6 cellular contexts compared by ENCODE assay signal in genomic region chr2:74470742-74471141, GRCh38. TPM values are rescaled to one million over a fixed set of nuclear protein-coding genes. Genes with fewer than 3 reads are reported as not detected.
A peak's percentile ranks its signal among the peaks of the same experiment; 100 is the strongest.
DNase-seq lines count a peak whose midpoint lies in the region; ATAC-seq and TF ChIP-seq lines count a peak whose summit lies in the region.
"Not testable (repeated sequence)": the region's sequence is repeated elsewhere in the genome, so short reads cannot be mapped to it uniquely, and the experiment has no call there.

No MANE protein-coding gene starts in this region.

- H3K4me3 ChIP-seq in Caco-2 (ENCODE audit: low read depth, low read length) = not testable (repeated sequence)

- not testable (repeated sequence) for ATAC-seq in T-cell (replicated peaks in 1 of 4); activated T-cell treated with anti-CD3 and anti-CD28 coated beads, Interleukin-2, amount 50 U/mL, for 4 hours; naive B cell (ENCODE audit: low read depth in 2 of 2); stimulated activated naive B cell treated with anti-CD40 and anti-IgM and Interleukin-4, amounts not matched to agents 10 μg/mL and 1 μg/mL and 100 μg/mL, for 72 hours (replicated peaks)

- not testable (repeated sequence) for H3K9me3 Mint-ChIP-seq in Caco-2 (ENCODE audit: unreplicated experiment); T-cell; activated T-cell treated with anti-CD3 and anti-CD28 coated beads, Interleukin-2, amount 50 U/mL, for 4 hours; MCF 10A (ENCODE audit: unreplicated experiment); naive B cell; stimulated activated naive B cell treated with anti-CD40 and anti-IgM and Interleukin-4, amounts not matched to agents 10 μg/mL and 1 μg/mL and 100 μg/mL, for 72 hours

- intact Hi-C loops in Caco-2 (cut with micrococcal nuclease; ENCODE audit: unreplicated experiment); MCF 10A (cut with micrococcal nuclease): not testable (repeated sequence)

- DNase-seq in Caco-2; T-cell; activated T-cell treated with anti-CD3 and anti-CD28 coated beads, Interleukin-2, amount 50 U/mL, for 4 hours; MCF 10A (ENCODE audit: unreplicated experiment); naive B cell; stimulated activated naive B cell treated with anti-CD40 and anti-IgM and Interleukin-4, amounts not matched to agents 10 μg/mL and 1 μg/mL and 100 μg/mL, for 72 hours: not testable (repeated sequence)

- not testable (repeated sequence) for H3K27me3 ChIP-seq in Caco-2 (replicated peaks; ENCODE audit: control insufficient read depth, insufficient read depth, low read length)

- not testable (repeated sequence) for H3K36me3 ChIP-seq in Caco-2 (ENCODE audit: control insufficient read depth, insufficient read depth, low read length)

- H3K9me3 ChIP-seq in Caco-2 = not testable (repeated sequence)

- peaks cover 39% of the 10 kb centered on the region for H3K36me3 Mint-ChIP-seq in Caco-2 (ENCODE audit: insufficient read depth, unreplicated experiment)
- H3K36me3 Mint-ChIP-seq in T-cell = peaks cover 17% of the 10 kb centered on the region
- H3K36me3 Mint-ChIP-seq in activated T-cell treated with anti-CD3 and anti-CD28 coated beads, Interleukin-2, amount 50 U/mL, for 4 hours (ENCODE audit: insufficient read depth) = peaks cover 15% of the 10 kb centered on the region
- H3K36me3 Mint-ChIP-seq in MCF 10A (ENCODE audit: insufficient read depth, unreplicated experiment) = peaks cover 30% of the 10 kb centered on the region
- peaks cover 0 to 17% of the 10 kb centered on the region in 2 donors for H3K36me3 Mint-ChIP-seq in naive B cell
- H3K36me3 Mint-ChIP-seq in stimulated activated naive B cell treated with anti-CD40 and anti-IgM and Interleukin-4, amounts not matched to agents 10 μg/mL and 1 μg/mL and 100 μg/mL, for 72 hours = peaks cover 24 to 36% of the 10 kb centered on the region in 2 donors

- POLR2A ChIA-PET in Caco-2 (lab: Charles Lee) = interaction anchor here (1.3 kb wide), 1 partner anchor 28 kb away, joined by 10 read pairs; no protein-coding TSS in a partner anchor
- POLR2A ChIA-PET in T-cell (lab: Charles Lee) = interaction anchor here (0.5 to 1.3 kb wide), 3 partner anchors 8 to 271 kb away, joined by 7 to 14 read pairs (median 7); partner anchors contain the start of gene WBP1 (in 1 of the 2)
- POLR2A ChIA-PET in MCF 10A (lab: Yijun Ruan, JAX) = interaction anchor here (1.1 to 5.7 kb wide), 3 partner anchors 11 to 61 kb away, joined by 3 to 84 read pairs (median 54); partner anchors contain the start of genes CCDC142, INO80B, TTC31 and WBP1

- peak overlapping the region; percentile 93 for H3K4me3 Mint-ChIP-seq in Caco-2 (ENCODE audit: unreplicated experiment)
- H3K4me3 Mint-ChIP-seq in T-cell = peak overlapping the region; percentile 48 to 71 (median 59)
- H3K4me3 Mint-ChIP-seq in activated T-cell treated with anti-CD3 and anti-CD28 coated beads, Interleukin-2, amount 50 U/mL, for 4 hours = peak overlapping the region; percentile 64
- peak overlapping the region; percentile 58 for H3K4me3 Mint-ChIP-seq in MCF 10A (ENCODE audit: unreplicated experiment)
- H3K4me3 Mint-ChIP-seq in naive B cell = peak overlapping the region; percentile 47 to 92 (median 68)
- peak overlapping the region in 1 of 2 donors; percentile 39 for H3K4me3 Mint-ChIP-seq in stimulated activated naive B cell treated with anti-CD40 and anti-IgM and Interleukin-4, amounts not matched to agents 10 μg/mL and 1 μg/mL and 100 μg/mL, for 72 hours

- not testable (repeated sequence) for H3K4me1 Mint-ChIP-seq in Caco-2 (ENCODE audit: low read depth, unreplicated experiment); MCF 10A (ENCODE audit: insufficient read depth, unreplicated experiment)
- H3K4me1 Mint-ChIP-seq in T-cell (peaks cover 24 to 34% (median 28%) of the 10 kb centered on the region in 3 donors), naive B cell (peaks cover 21 to 28% (median 22%) of the 10 kb centered on the region in 3 donors)
- H3K4me1 Mint-ChIP-seq in activated T-cell treated with anti-CD3 and anti-CD28 coated beads, Interleukin-2, amount 50 U/mL, for 4 hours (ENCODE audit: low read depth) = peaks cover 23% of the 10 kb centered on the region
- peaks cover 13 to 39% of the 10 kb centered on the region in 2 donors for H3K4me1 Mint-ChIP-seq in stimulated activated naive B cell treated with anti-CD40 and anti-IgM and Interleukin-4, amounts not matched to agents 10 μg/mL and 1 μg/mL and 100 μg/mL, for 72 hours

- TF ChIP-seq CTCF in Caco-2 (IDR thresholded peaks at IDR 0.05; ENCODE audit: insufficient read depth in 1 of 2, low read depth in 1 of 2, low read length in 1 of 2, severe bottlenecking in 1 of 2, unreplicated experiment in 1 of 2); MCF 10A (IDR thresholded peaks at IDR 0.05; ENCODE audit: unreplicated experiment): not testable (repeated sequence)

- BruUV-seq in Caco-2 (replicated peaks; lab: Mats Ljungman, UMichigan); MCF 10A (replicated peaks; lab: Mats Ljungman, UMichigan): not testable (repeated sequence)

- CTCF ChIA-PET in Caco-2 (lab: Charles Lee) = interaction anchor here (1.0 kb wide), 1 partner anchor 9 kb away, joined by 3 read pairs; no protein-coding TSS in a partner anchor
- CTCF ChIA-PET in T-cell (lab: Charles Lee) = interaction anchor here (0.6 to 1.2 kb wide), 2 partner anchors 12 to 60 kb away, joined by 4 to 8 read pairs; partner anchors contain the start of genes CCDC142 (in 1 of the 2) and TTC31 (in 1 of the 2)
- CTCF ChIA-PET in MCF 10A (lab: Yijun Ruan, JAX) = interaction anchor here (0.6 kb wide), 1 partner anchor 9 kb away, joined by 5 read pairs; no protein-coding TSS in a partner anchor

- H3K27me3 Mint-ChIP-seq in Caco-2 (ENCODE audit: insufficient read depth, unreplicated experiment); T-cell; activated T-cell treated with anti-CD3 and anti-CD28 coated beads, Interleukin-2, amount 50 U/mL, for 4 hours (ENCODE audit: low read depth); MCF 10A (ENCODE audit: insufficient read depth, unreplicated experiment); naive B cell; stimulated activated naive B cell treated with anti-CD40 and anti-IgM and Interleukin-4, amounts not matched to agents 10 μg/mL and 1 μg/mL and 100 μg/mL, for 72 hours: not testable (repeated sequence)

- not testable (repeated sequence) for H3K4me1 ChIP-seq in Caco-2

- H3K27ac Mint-ChIP-seq in Caco-2 (ENCODE audit: unreplicated experiment) = peak overlapping the region; percentile 51
- peak overlapping the region; percentile 71 to 80 for H3K27ac Mint-ChIP-seq in T-cell
- not testable (repeated sequence) for H3K27ac Mint-ChIP-seq in MCF 10A (ENCODE audit: low read depth, unreplicated experiment)
- H3K27ac Mint-ChIP-seq in naive B cell = peak overlapping the region in 5 of 6 donors; percentile 20 to 85 (median 54)
- H3K27ac Mint-ChIP-seq in stimulated activated naive B cell treated with anti-CD40 and anti-IgM and Interleukin-4, amounts not matched to agents 10 μg/mL and 1 μg/mL and 100 μg/mL, for 72 hours = peak overlapping the region; percentile 91

RNA-seq across cellular contexts. Expression of gene MRPL53, which starts 1.7 kb away (rescaled TPM):
- total RNA-seq in Caco-2 (2022) (88.4 and 102 TPM in 2 replicates), T-cell (10 to 100 TPM; 53.9 to 77.9 (median 59.4) TPM), MCF 10A (2022) (115 and 123 TPM in 2 replicates)
- total RNA-seq in activated T-cell treated with anti-CD3 and anti-CD28 coated beads, Interleukin-2, amount 50 U/mL, for 4 hours = 100 to 1,000 TPM; 105 to 106 (median 106) TPM
- 100 to 1,000 TPM in 5 of 6 donors, 10 to 100 TPM in 1; 76.6 to 172 (median 136) TPM for polyA plus RNA-seq in naive B cell (ENCODE audit: low read depth in 6 of 6)

RNA-seq across cellular contexts. Expression of gene MOGS, which starts 5.6 kb away (rescaled TPM):
- 70.5 and 71.1 TPM in 2 replicates for total RNA-seq in Caco-2 (2022)
- 100 to 1,000 TPM in 1 of 5 donors, 10 to 100 TPM in 4; 72.0 to 114 (median 93.8) TPM for total RNA-seq in T-cell
- 100 to 1,000 TPM in 2 of 3 donors, 10 to 100 TPM in 1; 98.7 to 107 (median 103) TPM for total RNA-seq in activated T-cell treated with anti-CD3 and anti-CD28 coated beads, Interleukin-2, amount 50 U/mL, for 4 hours
- total RNA-seq in MCF 10A (2022) = 60.4 and 67.9 TPM in 2 replicates
- 10 to 100 TPM; 26.6 to 42.1 (median 34.5) TPM for polyA plus RNA-seq in naive B cell (ENCODE audit: low read depth in 6 of 6)

RNA-seq across cellular contexts. Expression of gene CCDC142, which starts 12.1 kb away (rescaled TPM):
- total RNA-seq in Caco-2 (2022) (39.0 and 47.1 TPM in 2 replicates), T-cell (10 to 100 TPM; 16.1 to 59.3 (median 56.7) TPM), MCF 10A (2022) (10.1 and 16.4 TPM in 2 replicates)
- total RNA-seq in activated T-cell treated with anti-CD3 and anti-CD28 coated beads, Interleukin-2, amount 50 U/mL, for 4 hours = 10 to 100 TPM; 13.7 to 17.3 (median 13.9) TPM
- polyA plus RNA-seq in naive B cell (ENCODE audit: low read depth in 6 of 6) = 10 to 100 TPM in 4 of 6 donors, 1 to 10 TPM in 2; 5.9 to 25.9 (median 12.0) TPM

RNA-seq across cellular contexts. Expression of gene TTC31, which starts 12.1 kb away (rescaled TPM):
- total RNA-seq in Caco-2 (2022) (31.3 and 32.4 TPM in 2 replicates), T-cell (10 to 100 TPM; 33.1 to 45.8 (median 44.6) TPM), MCF 10A (2022) (17.6 and 18.1 TPM in 2 replicates)
- total RNA-seq in activated T-cell treated with anti-CD3 and anti-CD28 coated beads, Interleukin-2, amount 50 U/mL, for 4 hours = 10 to 100 TPM; 22.4 to 23.8 (median 23.4) TPM
- 10 to 100 TPM; 20.7 to 31.8 (median 25.6) TPM for polyA plus RNA-seq in naive B cell (ENCODE audit: low read depth in 6 of 6)

RNA-seq across cellular contexts. Expression of gene WBP1, which starts 12.5 kb away (rescaled TPM):
- total RNA-seq in Caco-2 (2022) (53.4 and 54.8 TPM in 2 replicates), T-cell (100 to 1,000 TPM in 2 of 5 donors, 10 to 100 TPM in 3; 80.2 to 104 (median 98.2) TPM), MCF 10A (2022) (45.7 and 46.5 TPM in 2 replicates)
- 10 to 100 TPM; 19.3 to 21.5 (median 19.4) TPM for total RNA-seq in activated T-cell treated with anti-CD3 and anti-CD28 coated beads, Interleukin-2, amount 50 U/mL, for 4 hours
- 10 to 100 TPM; 30.0 to 46.1 (median 41.3) TPM for polyA plus RNA-seq in naive B cell (ENCODE audit: low read depth in 6 of 6)
